29 cellular contexts compared by ENCODE assay signal in the genomic region with DNA sequence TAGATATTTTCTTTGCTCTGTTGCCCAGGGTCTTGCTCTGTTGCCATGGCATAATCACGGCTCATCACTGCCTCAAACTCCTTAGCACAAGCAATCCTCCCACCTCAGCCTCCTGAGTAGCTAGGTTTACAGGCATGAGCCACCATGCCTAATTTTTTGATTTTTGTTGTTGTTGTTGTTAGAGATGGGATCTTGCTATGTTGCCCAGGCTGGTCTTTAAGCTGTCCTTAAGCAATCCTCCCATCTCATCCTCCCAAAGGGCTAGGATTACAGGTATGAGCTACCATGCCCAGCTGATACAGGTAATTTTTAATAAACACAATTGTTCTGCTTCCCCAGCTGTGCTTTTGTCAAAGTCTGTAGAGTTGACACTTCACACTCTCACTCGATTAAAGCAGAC.
"Had no signal": no experiment of that assay in that cellular context is flagged by ENCODE, and none has a peak within 500 bp of the region (broad histone marks: within the 10 kb centered on the region; RNA-seq: fewer than 3 reads in every experiment).

No MANE protein-coding gene starts in this region.

- H3K36me3 ChIP-seq: colonic mucosa, esophagus muscularis mucosa, esophagus squamous epithelium, gastrocnemius medialis, gastroesophageal sphincter, heart left ventricle had no signal

- H3K4me1 ChIP-seq: colonic mucosa, esophagus muscularis mucosa, foreskin keratinocyte, gastrocnemius medialis, gastroesophageal sphincter, heart left ventricle, heart right ventricle had no signal

- H3K4me3 Mint-ChIP-seq: dendritic cell treated with granulocyte-macrophage colony-stimulating factor and Interleukin-4, amounts not matched to agents 40 ng/mL and 50 ng/mL, for 4 days; effector memory CD8-positive, alpha-beta T cell; endodermal cell had no signal

- H3K27me3 ChIP-seq: colonic mucosa, dorsolateral prefrontal cortex, esophagus muscularis mucosa, esophagus squamous epithelium, foreskin keratinocyte, gastrocnemius medialis, gastroesophageal sphincter, heart left ventricle, heart right ventricle had no signal

- ATAC-seq: effector memory CD8-positive, alpha-beta T cell; esophagus mucosa; foreskin keratinocyte; gastrocnemius medialis; gastroesophageal sphincter; heart left ventricle; heart right ventricle had no signal

- H3K9me3 Mint-ChIP-seq: dendritic cell treated with granulocyte-macrophage colony-stimulating factor and Interleukin-4, amounts not matched to agents 40 ng/mL and 50 ng/mL, for 4 days; effector memory CD8-positive, alpha-beta T cell; endodermal cell had no signal

- H3K9me3 ChIP-seq: colonic mucosa, esophagus muscularis mucosa, esophagus squamous epithelium, gastrocnemius medialis, gastroesophageal sphincter, heart left ventricle, heart right ventricle had no signal

- H3K27ac ChIP-seq: colonic mucosa, coronary artery, dorsolateral prefrontal cortex, epithelial cell of prostate, esophagus muscularis mucosa, esophagus squamous epithelium, foreskin keratinocyte, gastrocnemius medialis, gastroesophageal sphincter, heart left ventricle, heart right ventricle had no signal

- H3K27me3 Mint-ChIP-seq: dendritic cell treated with granulocyte-macrophage colony-stimulating factor and Interleukin-4, amounts not matched to agents 40 ng/mL and 50 ng/mL, for 4 days; effector memory CD8-positive, alpha-beta T cell had no signal

- DNase-seq: colonic mucosa; cortex of kidney; dermis blood vessel endothelial cell; dorsolateral prefrontal cortex; effector CD4-positive, alpha-beta T cell; effector CD8-positive, alpha-beta T cell; effector memory CD4-positive, alpha-beta T cell; effector memory CD8-positive, alpha-beta T cell; endodermal cell; erythroblast; esophagus squamous epithelium; foreskin fibroblast; foreskin keratinocyte; foreskin melanocyte; gastrocnemius medialis; glutamatergic neuron; head of caudate nucleus; heart left ventricle; heart right ventricle had no signal

- H3K4me3 ChIP-seq: colonic mucosa, coronary artery, dorsolateral prefrontal cortex, esophagus muscularis mucosa, esophagus squamous epithelium, gastrocnemius medialis, gastroesophageal sphincter, heart left ventricle, heart right ventricle had no signal

- FAIRE-seq: colon, endometrium, endothelial cell of umbilical vein, frontal cortex had no signal

- H3K27ac Mint-ChIP-seq: dendritic cell treated with granulocyte-macrophage colony-stimulating factor and Interleukin-4, amounts not matched to agents 40 ng/mL and 50 ng/mL, for 4 days; effector memory CD8-positive, alpha-beta T cell; endodermal cell had no signal
